In the genomic region with DNA sequence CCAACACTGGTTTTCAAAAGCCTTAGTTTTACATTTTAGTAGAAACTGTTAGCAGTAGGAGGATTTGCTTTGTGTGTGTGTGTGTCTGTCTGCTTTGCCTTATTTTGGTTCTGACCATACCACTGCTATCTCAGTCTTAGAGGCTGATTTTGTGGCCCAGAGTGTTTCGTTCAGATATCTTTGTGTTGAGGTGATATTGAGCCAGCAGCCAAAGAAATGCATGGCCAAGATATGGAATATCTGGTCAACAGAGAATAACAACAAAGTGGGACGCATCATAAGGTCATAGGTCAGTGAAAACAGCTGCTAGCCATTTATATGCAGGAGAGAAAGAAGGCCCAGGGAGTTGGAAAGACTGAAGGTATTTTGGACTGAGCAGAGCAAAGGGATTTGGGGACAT, we compare ENCODE assay signal across 1 cellular context.
TF ChIP-seq lines count a peak whose summit lies in the region.

No MANE protein-coding gene starts in this region.

TF ChIP-seq in HEK293T, 16 proteins besides CTCF, POLR2A, EP300 and RAD21 (continued from another document):
- TF ChIP-seq SUZ12 (IDR thresholded peaks at IDR 0.05): no peak
- no peak for TF ChIP-seq ZNF384 (IDR thresholded peaks at IDR 0.05)
- no peak for TF ChIP-seq SP1 (IDR thresholded peaks at IDR 0.05)
- TF ChIP-seq FOXA1 (IDR thresholded peaks at IDR 0.05): no peak
- TF ChIP-seq NFRKB (IDR thresholded peaks at IDR 0.05): no peak
- TF ChIP-seq L3MBTL2 (conservative IDR thresholded peaks at IDR 0.05): no peak
- TF ChIP-seq TARDBP (IDR thresholded peaks at IDR 0.05): no peak
- TF ChIP-seq HDGF (IDR thresholded peaks at IDR 0.05; ENCODE audit: borderline replicate concordance): no peak
